In genomic region chr3:152258448-152259302, GRCh38 we compare ENCODE assay signal across 8 cellular contexts. TPM values are rescaled to one million over a fixed set of nuclear protein-coding genes. Genes with fewer than 3 reads are reported as not detected.
DNase-seq lines count a peak whose midpoint lies in the region; ATAC-seq, FAIRE-seq and TF ChIP-seq lines count a peak whose summit lies in the region.

No MANE protein-coding gene starts in this region.

- no peak for TF ChIP-seq EP300 in gastroesophageal sphincter (IDR thresholded peaks at IDR 0.05)

- peaks cover 2% of the 10 kb centered on the region for H3K36me3 Mint-ChIP-seq in activated T-cell treated with anti-CD3 and anti-CD28 coated beads, Interleukin-2, amount 50 U/mL, for 4 hours (ENCODE audit: insufficient read depth)

- TF ChIP-seq POLR2A in gastroesophageal sphincter (IDR thresholded peaks at IDR 0.05), result no peak

- DNase-seq in Right ventricle myocardium inferior (ENCODE audit: missing footprints) (peak; percentile 60), cardiac septum (ENCODE audit: low spot score) (no peak), MV-4-11 (lab: John Stamatoyannopoulos, UW) (peak; percentile 98), small intestine (peak; percentile 51), GM19240 (ENCODE audit: insufficient read length, low spot score) (no peak), NCI-H146 (lab: John Stamatoyannopoulos, UW) (no peak)
- DNase-seq in activated T-cell treated with anti-CD3 and anti-CD28 coated beads, Interleukin-2, amount 50 U/mL, for 4 hours, result peak; percentile 47

- no peaks in the 10 kb centered on the region for H3K27me3 Mint-ChIP-seq in activated T-cell treated with anti-CD3 and anti-CD28 coated beads, Interleukin-2, amount 50 U/mL, for 4 hours (ENCODE audit: low read depth)

- no peak for FAIRE-seq in small intestine (lab: Jason Lieb, UNC)

- H3K9me3 Mint-ChIP-seq in activated T-cell treated with anti-CD3 and anti-CD28 coated beads, Interleukin-2, amount 50 U/mL, for 4 hours, result no peaks in the 10 kb centered on the region

- peaks cover 84% of the 10 kb centered on the region for H3K4me1 Mint-ChIP-seq in activated T-cell treated with anti-CD3 and anti-CD28 coated beads, Interleukin-2, amount 50 U/mL, for 4 hours (ENCODE audit: low read depth)

- H3K27me3 ChIP-seq in gastroesophageal sphincter, result no peaks in the 10 kb centered on the region
- H3K27me3 ChIP-seq in small intestine (ENCODE audit: control insufficient read depth in 2 of 2, insufficient read depth in 2 of 2, low read length in 2 of 2), result no peaks in the 10 kb centered on the region

- no peaks in the 10 kb centered on the region for H3K9me3 ChIP-seq in gastroesophageal sphincter
- no peaks in the 10 kb centered on the region for H3K9me3 ChIP-seq in small intestine (ENCODE audit: control insufficient read depth, low read depth)

- H3K4me3 ChIP-seq in gastroesophageal sphincter (no peak overlapping the region), small intestine (ENCODE audit: low read depth in 1 of 2, low read length in 2 of 2) (no peak overlapping the region)

- WGBS in gastroesophageal sphincter (ENCODE audit: low coverage in 1 of 2), 2 donors, result 16 to 27% methylated on average over 6 of the region's 6 CpGs
- WGBS in small intestine, 3 donors, result 12 to 25% (median 18%) methylated on average over 6 of the region's 6 CpGs

- intact Hi-C loops in Right ventricle myocardium inferior (cut with DNase I), result no loop called here
- intact Hi-C loops in cardiac septum (cut with DNase I), result no loop called here

- peak overlapping the region; percentile 71 for H3K4me3 Mint-ChIP-seq in activated T-cell treated with anti-CD3 and anti-CD28 coated beads, Interleukin-2, amount 50 U/mL, for 4 hours

- ATAC-seq in Right ventricle myocardium inferior (peak; percentile 87), gastroesophageal sphincter (peak; percentile 89)
- ATAC-seq in activated T-cell treated with anti-CD3 and anti-CD28 coated beads, Interleukin-2, amount 50 U/mL, for 4 hours, result peak; percentile 86 to 90

- TF ChIP-seq CTCF in gastroesophageal sphincter (IDR thresholded peaks at IDR 0.05), result no peak

- H3K4me1 ChIP-seq in gastroesophageal sphincter (peaks cover 0 to 40% (median 11%) of the 10 kb centered on the region in 3 donors), small intestine (ENCODE audit: control insufficient read depth in 2 of 2, insufficient read depth in 1 of 2, low read depth in 1 of 2, low read length in 1 of 2) (peaks cover 3% of the 10 kb centered on the region in 2 donors)

- H3K27ac ChIP-seq in gastroesophageal sphincter (peak overlapping the region; percentile 56 to 79 (median 72)), small intestine (ENCODE audit: low read depth in 1 of 2, low read length in 1 of 2) (peak overlapping the region in 1 of 2 donors; percentile 63)

- H3K36me3 ChIP-seq in gastroesophageal sphincter, result no peaks in the 10 kb centered on the region
- no peaks in the 10 kb centered on the region for H3K36me3 ChIP-seq in small intestine (ENCODE audit: control insufficient read depth in 2 of 2, insufficient read depth in 2 of 2, low read length in 2 of 2)

RNA-seq across cellular contexts. Expression of gene MBNL1, which starts 10.1 kb away (rescaled TPM):
- total RNA-seq in Right ventricle myocardium inferior, result 180 TPM
- total RNA-seq in cardiac septum, result 178 TPM
- total RNA-seq in activated T-cell treated with anti-CD3 and anti-CD28 coated beads, Interleukin-2, amount 50 U/mL, for 4 hours, result 100 to 1,000 TPM; 343 to 376 (median 347) TPM
- 100 to 1,000 TPM; 623 to 745 (median 684) TPM for total RNA-seq in gastroesophageal sphincter
- polyA plus RNA-seq in small intestine, result 10 to 100 TPM; 39.6 to 41.2 (median 40.0) TPM

Comparison
In these comparisons a context has a peak if more than half of its experiments do, and no peak if none do; other contexts are left out.
1. DNase-seq: peak in Right ventricle myocardium inferior (single experiment), MV-4-11 (single experiment), activated T-cell treated with anti-CD3 and anti-CD28 coated beads, Interleukin-2, amount 50 U/mL, for 4 hours (single experiment) and small intestine (single experiment); none in cardiac septum (single experiment), GM19240 (single experiment) and NCI-H146 (single experiment).
2. Peak in every context shown above with its lines, with median percentiles within 50 percentile points of each other: ATAC-seq.